12 cellular contexts compared by ENCODE assay signal in genomic region chr18:47970664-47971523, GRCh38. TPM values are rescaled to one million over a fixed set of nuclear protein-coding genes. Genes with fewer than 3 reads are reported as not detected.
DNase-seq lines count a peak whose midpoint lies in the region; ATAC-seq, FAIRE-seq and TF ChIP-seq lines count a peak whose summit lies in the region.
"Had no signal": no experiment of that assay in that cellular context is flagged by ENCODE, and none has a peak within 500 bp of the region (broad histone marks: within the 10 kb centered on the region; RNA-seq: fewer than 3 reads in every experiment).

No MANE protein-coding gene starts in this region.

- no peak for TF ChIP-seq POLR2A in H1 (IDR thresholded peaks at IDR 0.05; ENCODE audit: control extremely low read depth in 1 of 2, low read depth in 2 of 2, low read length in 2 of 2)

- H3K36me3 ChIP-seq in MM.1S (replicated peaks; ENCODE audit: insufficient read depth, low read length) (no peaks in the 10 kb centered on the region), H1 (ENCODE audit: control insufficient read depth in 2 of 4, insufficient read depth in 4 of 4, low read length in 3 of 4) (no peaks in the 10 kb centered on the region), left ventricle myocardium inferior (no peaks in the 10 kb centered on the region)

- intact Hi-C loops in CD14-positive monocyte (cut with micrococcal nuclease) = no loop called here
- intact Hi-C loops in left ventricle myocardium inferior (cut with micrococcal nuclease) = no loop called here

- H3K36me3 Mint-ChIP-seq in CD14-positive monocyte = peaks cover 0 to 2% of the 10 kb centered on the region in 2 donors

- TF ChIP-seq EP300 in H1 (IDR thresholded peaks at IDR 0.05; ENCODE audit: borderline replicate concordance in 1 of 2, low read depth in 2 of 2, low read length in 2 of 2) = no peak

- H3F3A ChIP-seq in MM.1S (ENCODE audit: insufficient read depth, low read length) = no peaks in the 10 kb centered on the region

- H3K4ac ChIP-seq in H1 (replicated peaks; ENCODE audit: insufficient read length, low read depth, low read length) = no peak overlapping the region

- no peak overlapping the region for H3K18ac ChIP-seq in H1 (ENCODE audit: extremely low read depth, low read length)

- peaks cover 6 to 8% (median 7%) of the 10 kb centered on the region in 3 donors for H3K27me3 Mint-ChIP-seq in CD14-positive monocyte (ENCODE audit: low read depth in 3 of 3)

- H4K20me1 ChIP-seq in MM.1S (ENCODE audit: insufficient read depth, low read length) (no peaks in the 10 kb centered on the region), H1 (replicated peaks in 1 of 2; ENCODE audit: control insufficient read depth in 1 of 2, insufficient read depth in 2 of 2, low read length in 2 of 2) (no peaks in the 10 kb centered on the region)

- peak overlapping the region in 1 of 2 donors; percentile 46 for H3K4me3 Mint-ChIP-seq in CD14-positive monocyte
- H3K4me3 Mint-ChIP-seq: T-helper 2 cell treated with Interferon-gamma antibody and Interleukin-4, amounts not matched to agents 5 μg/mL and 100 μg/mL, for 36 hours had no signal

- H4K5ac ChIP-seq in H1 (ENCODE audit: insufficient read length, low read depth, low read length) = no peak overlapping the region

- TF ChIP-seq CTCF in CD14-positive monocyte (IDR thresholded peaks at IDR 0.05) = no peak
- no peak for TF ChIP-seq CTCF in MM.1S (IDR thresholded peaks at IDR 0.05; ENCODE audit: low read length)
- no peak for TF ChIP-seq CTCF in H1 (IDR thresholded peaks at IDR 0.05; ENCODE audit: control extremely low read depth in 1 of 3, insufficient read depth in 1 of 3, low read depth in 1 of 3, low read length in 3 of 3)
- no peak for TF ChIP-seq CTCF in left ventricle myocardium inferior (IDR thresholded peaks at IDR 0.05; ENCODE audit: borderline replicate concordance)

- POLR2A ChIA-PET in H1 (lab: Charles Lee; ENCODE audit: partially characterized antibody) = interaction anchor here (0.9 to 1.1 kb wide), 3 partner anchors 10 to 68 kb away, joined by 3 to 4 read pairs (median 3); no protein-coding TSS in a partner anchor

- H2AFZ ChIP-seq in MM.1S (ENCODE audit: low read length) = 0 out of 2 replicates have a peak overlapping the region, but pooled peaks have one; percentile 29
- no peak overlapping the region for H2AFZ ChIP-seq in H1 (ENCODE audit: low read length)

- H3K9ac ChIP-seq in MM.1S (ENCODE audit: low read length) (no peak overlapping the region), H1 (replicated peaks in 1 of 4; ENCODE audit: extremely low read depth in 1 of 4, low read depth in 3 of 4, low read length in 3 of 4) (no peak overlapping the region)

- H3K14ac ChIP-seq in H1 (ENCODE audit: insufficient read length) = no peak overlapping the region

- no peaks in the 10 kb centered on the region; the same call in 1 of the 2 replicates for H3K23me2 ChIP-seq in H1 (ENCODE audit: low read depth, low read length)

- H3K27ac ChIP-seq in MM.1S (ENCODE audit: low read length) (peak overlapping the region; percentile 42; the same call in 1 of the 2 replicates), H1 (ENCODE audit: low read depth, low read length) (no peak overlapping the region), left ventricle myocardium inferior (replicated peaks) (no peak overlapping the region)
- H3K27ac ChIP-seq: body of pancreas, psoas muscle had no signal

- peak overlapping the region; percentile 85 to 93 (median 89) for H3K27ac Mint-ChIP-seq in CD14-positive monocyte
- H3K27ac Mint-ChIP-seq: T-helper 2 cell treated with Interferon-gamma antibody and Interleukin-4, amounts not matched to agents 5 μg/mL and 100 μg/mL, for 36 hours had no signal

- H3K9me3 ChIP-seq in MM.1S (replicated peaks; ENCODE audit: insufficient read depth, low read length) = no peaks in the 10 kb centered on the region
- peaks cover 3 to 6% of the 10 kb centered on the region in 2 experiments; a peak in 3 of 4 replicates for H3K9me3 ChIP-seq in H1 (ENCODE audit: insufficient read depth in 2 of 2, low read depth in 1 of 2, low read length in 1 of 2)
- no peaks in the 10 kb centered on the region for H3K9me3 ChIP-seq in left ventricle myocardium inferior (replicated peaks)
- H3K9me3 ChIP-seq: body of pancreas, psoas muscle had no signal

- no peak for TF ChIP-seq RAD21 in H1 (IDR thresholded peaks at IDR 0.05 in 1 of 2, conservative IDR thresholded peaks at IDR 0.05 in 1 of 2; ENCODE audit: low read depth in 2 of 2, low read length in 2 of 2)

- ATAC-seq in GM19467 (IDR thresholded peaks at IDR 0.05; ENCODE audit: unreplicated experiment) = peak; percentile 70
- no peak for ATAC-seq in GM18868 (IDR thresholded peaks at IDR 0.05; ENCODE audit: unreplicated experiment)
- ATAC-seq: body of pancreas, psoas muscle had no signal

- H3K4me1 Mint-ChIP-seq in CD14-positive monocyte = peaks cover 27% of the 10 kb centered on the region

- peak overlapping the region; percentile 82 for H2BK12ac ChIP-seq in H1 (ENCODE audit: low read depth, low read length)

- peak overlapping the region; percentile 23; the same call in 1 of the 2 replicates for H3K4me2 ChIP-seq in MM.1S (ENCODE audit: low read depth, low read length)
- no peak overlapping the region for H3K4me2 ChIP-seq in H1 (ENCODE audit: insufficient read depth in 1 of 2, low read depth in 2 of 2, low read length in 2 of 2)

- no peak overlapping the region for H3K4me3 ChIP-seq in MM.1S (ENCODE audit: low read length)
- no peak overlapping the region for H3K4me3 ChIP-seq in H1 (ENCODE audit: extremely low read depth in 1 of 4, insufficient read depth in 2 of 4, low read depth in 3 of 4, low read length in 4 of 4)
- no peak overlapping the region for H3K4me3 ChIP-seq in left ventricle myocardium inferior
- H3K4me3 ChIP-seq: body of pancreas, psoas muscle had no signal

- no peak overlapping the region for H3K23ac ChIP-seq in H1 (ENCODE audit: insufficient read length)

- H4K91ac ChIP-seq in H1 (replicated peaks; ENCODE audit: insufficient read length, low read length) = peak overlapping the region; percentile 62

- peaks cover 0 to 6% (median 0%) of the 10 kb centered on the region in 7 donors for H3K9me3 Mint-ChIP-seq in CD14-positive monocyte

- no peaks in the 10 kb centered on the region for H3K79me1 ChIP-seq in H1 (ENCODE audit: low read depth, low read length)

- DNase-seq in CD14-positive monocyte (ENCODE audit: low spot score) = peak; percentile 62
- DNase-seq in MM.1S = peak; percentile 38
- no peak for DNase-seq in H1 (ENCODE audit: low read depth in 1 of 2, low spot score in 2 of 2)
- DNase-seq in left ventricle myocardium inferior = no peak
- no peak for DNase-seq in kidney tubule cell (ENCODE audit: low spot score)
- DNase-seq in urothelium cell line (ENCODE audit: low spot score) = no peak
- DNase-seq: body of pancreas, NCI-H1105, psoas muscle had no signal

- peak overlapping the region; percentile 91; the same call in 1 of the 2 replicates for H2BK20ac ChIP-seq in H1 (ENCODE audit: low read length)

- H2AK5ac ChIP-seq in H1 (ENCODE audit: low read depth, low read length) = 0 out of 2 replicates have a peak overlapping the region, but pooled peaks have one; percentile 42

- peaks cover 11% of the 10 kb centered on the region for H3K4me1 ChIP-seq in MM.1S (ENCODE audit: low read length)
- peaks cover 7 to 27% (median 24%) of the 10 kb centered on the region in 4 experiments; a peak in 6 of 7 replicates for H3K4me1 ChIP-seq in H1 (replicated peaks in 1 of 4; ENCODE audit: control insufficient read depth in 3 of 4, insufficient read depth in 4 of 4, low read length in 3 of 4)
- no peaks in the 10 kb centered on the region for H3K4me1 ChIP-seq in left ventricle myocardium inferior
- H3K4me1 ChIP-seq: psoas muscle had no signal

- H2BK120ac ChIP-seq in H1 (replicated peaks; ENCODE audit: low read depth, low read length) = no peak overlapping the region

- H3K9me2 ChIP-seq in MM.1S (replicated peaks; ENCODE audit: insufficient read depth, low read length) = no peaks in the 10 kb centered on the region

- no peak overlapping the region; the same call in 1 of the 2 replicates for H2BK15ac ChIP-seq in H1 (ENCODE audit: low read length)

- H4K8ac ChIP-seq in H1 (ENCODE audit: extremely low read depth, insufficient read depth, low read length) = no peak overlapping the region

- WGBS in H1 (ENCODE audit: extremely low coverage in 1 of 2, insufficient coverage in 1 of 2, insufficient read length in 1 of 2, insufficient replicate concordance in 2 of 2, low coverage in 1 of 2, low lambda C conversion rate in 2 of 2, missing lambda C conversion rate in 1 of 2), 2 experiments = 92% methylated on average over 9 of the region's 9 CpGs; no CpG with 5 or more reads in 1 of the 2 experiments

- FAIRE-seq in H1 (lab: Jason Lieb, UNC) (no peak), urothelium cell line (lab: Jason Lieb, UNC) (no peak)

- CTCF ChIA-PET in H1 (lab: Charles Lee; ENCODE audit: partially characterized antibody) = interaction anchor here (0.7 to 4.1 kb wide), 8 partner anchors 7 to 194 kb away, joined by 3 to 30 read pairs (median 4); no protein-coding TSS in a partner anchor

- H3K56ac ChIP-seq in H1 (replicated peaks; ENCODE audit: insufficient read length, low read depth, low read length) = no peak overlapping the region

- no peaks in the 10 kb centered on the region for H3K79me2 ChIP-seq in MM.1S (ENCODE audit: low read length)
- H3K79me2 ChIP-seq in H1 (ENCODE audit: control insufficient read depth in 1 of 2, insufficient read depth in 2 of 2, low read length in 2 of 2) = no peaks in the 10 kb centered on the region

- no peaks in the 10 kb centered on the region for H3K27me3 ChIP-seq in MM.1S (replicated peaks; ENCODE audit: insufficient read depth, low read length)
- no peaks in the 10 kb centered on the region for H3K27me3 ChIP-seq in H1 (replicated peaks in 1 of 4; ENCODE audit: control insufficient read depth in 3 of 4, extremely low read depth in 1 of 4, insufficient read depth in 3 of 4, low read length in 3 of 4)
- peaks cover 25% of the 10 kb centered on the region for H3K27me3 ChIP-seq in left ventricle myocardium inferior (ENCODE audit: low read depth)
- H3K27me3 ChIP-seq: body of pancreas had no signal

- H2BK5ac ChIP-seq in H1 (ENCODE audit: low read depth, low read length) = no peak overlapping the region

TF ChIP-seq in H1, 55 proteins besides CTCF, POLR2A, EP300 and RAD21 (continues in another document):
- TF ChIP-seq CHD1 (IDR thresholded peaks at IDR 0.05; ENCODE audit: low read depth, low read length) = no peak
- no peak for TF ChIP-seq POU5F1 (IDR thresholded peaks at IDR 0.05; ENCODE audit: low read depth, low read length)
- TF ChIP-seq SUZ12 (IDR thresholded peaks at IDR 0.05; ENCODE audit: low read length) = no peak

RNA-seq across cellular contexts. Expression of gene SMAD2, which starts 40.4 kb away (rescaled TPM):
- polyA plus RNA-seq in CD14-positive monocyte (10 to 100 TPM; 70.6 to 72.6 TPM), H1 (2011; rRNA removed) (24.7 and 28.4 TPM in 2 replicates)
- total RNA-seq in H1 (2021; fragmentation: NEBNext Ultra II Directional; extraction: Animal tissue kit (Norgen Biotek cat#: 25700)) = 124 and 132 TPM in 2 replicates
- 34.3 TPM for polyA plus RNA-seq in H1 (2011; cell fraction: cytosol; rRNA removed)
- polyA plus RNA-seq in H1 (2011; cell fraction: nucleus; rRNA removed) = 28.6 TPM
- 47.1 to 77.4 TPM (median 56.0 TPM) in 4 replicates for polyA plus RNA-seq in H1 (2012, experiment 1 of 2)
- polyA plus RNA-seq in H1 (2012, experiment 2 of 2) = 7.3 TPM
- polyA plus RNA-seq in H1 (2013, experiment 1 of 2) = 38.2 TPM
- 38.2 TPM for polyA plus RNA-seq in H1 (2013, experiment 2 of 2)
- 126 and 210 TPM in 2 replicates for polyA minus RNA-seq in H1 (2011; rRNA and poly(A)+ RNA removed)
- polyA minus RNA-seq in H1 (2011; cell fraction: cytosol; rRNA and poly(A)+ RNA removed) = 69.9 TPM
- 143 TPM for polyA minus RNA-seq in H1 (2011; cell fraction: nucleus; rRNA and poly(A)+ RNA removed)
- total RNA-seq in left ventricle myocardium inferior = 80.9 TPM

Comparison
In these comparisons a context has a peak if more than half of its experiments do, and no peak if none do; other contexts are left out.
1. DNase-seq: peak in CD14-positive monocyte (single experiment) and MM.1S (single experiment); none in H1 (0 of 2), left ventricle myocardium inferior (single experiment), kidney tubule cell (single experiment) and urothelium cell line (single experiment).